In genomic region chr13:40126301-40127085, GRCh38 we compare ENCODE assay signal across 18 cellular contexts.
A peak's percentile ranks its signal among the peaks of the same experiment; 100 is the strongest.
DNase-seq lines count a peak whose midpoint lies in the region; ATAC-seq and TF ChIP-seq lines count a peak whose summit lies in the region.
"Had no signal": no experiment of that assay in that cellular context is flagged by ENCODE, and none has a peak within 500 bp of the region (broad histone marks: within the 10 kb centered on the region; RNA-seq: fewer than 3 reads in every experiment).

No MANE protein-coding gene starts in this region.

- H3K27me3 Mint-ChIP-seq in CD4-positive, CD25-positive, alpha-beta regulatory T cell: no peaks in the 10 kb centered on the region
- peaks cover 4% of the 10 kb centered on the region for H3K27me3 Mint-ChIP-seq in HFFc6 (ENCODE audit: insufficient read depth)
- H3K27me3 Mint-ChIP-seq: activated naive CD8-positive, alpha-beta T cell treated with anti-CD3 and anti-CD28 coated beads, Interleukin-2, amount 50 U/mL, for 24 hours had no signal

- H3K9me3 Mint-ChIP-seq in CD4-positive, CD25-positive, alpha-beta regulatory T cell: peaks cover 0 to 3% (median 2%) of the 10 kb centered on the region in 7 donors
- H3K9me3 Mint-ChIP-seq in HFFc6: 0 out of 2 replicates have a peak, but pooled peaks cover 17% of the 10 kb centered on the region

- peak overlapping the region; percentile 61 for H3K9ac ChIP-seq in Karpas-422 (ENCODE audit: low read length)

- peak; percentile 32 to 48 for ATAC-seq in CD4-positive, CD25-positive, alpha-beta regulatory T cell (ENCODE audit: low read depth in 2 of 2)
- peak; percentile 60 for ATAC-seq in GM18868 (IDR thresholded peaks at IDR 0.05; ENCODE audit: unreplicated experiment)
- no peak for ATAC-seq in GM19452 (IDR thresholded peaks at IDR 0.05; ENCODE audit: unreplicated experiment)
- ATAC-seq: activated CD8-positive, alpha-beta T cell treated with anti-CD3 and anti-CD28 coated beads, Interleukin-2, amount 10 ng/mL, durations not matched to agents 7 days and 5 days; activated naive CD8-positive, alpha-beta T cell treated with anti-CD3 and anti-CD28 coated beads, Interleukin-2, amount 50 U/mL, for 24 hours; Panc1 had no signal

- H3K4me3 ChIP-seq in CD4-positive, CD25-positive, alpha-beta regulatory T cell (ENCODE audit: low read depth, low read length): no peak overlapping the region
- peak overlapping the region; percentile 46; the same call in 1 of the 2 replicates for H3K4me3 ChIP-seq in Karpas-422 (ENCODE audit: low read length)
- H3K4me3 ChIP-seq: breast epithelium, esophagus muscularis mucosa, sigmoid colon, SK-N-MC had no signal

- peak in 1 of 3 donors; percentile 70 for DNase-seq in CD4-positive, CD25-positive, alpha-beta regulatory T cell
- peak; percentile 97 for DNase-seq in Karpas-422
- no peak for DNase-seq in epithelial cell of prostate (ENCODE audit: low read depth, low spot score)
- no peak for DNase-seq in NCI-H82 (lab: John Stamatoyannopoulos, UW)
- DNase-seq in hepatic stellate cell (ENCODE audit: low spot score): no peak
- DNase-seq in HFFc6: no peak
- DNase-seq: activated CD8-positive, alpha-beta T cell treated with anti-CD3 and anti-CD28 coated beads, Interleukin-2, amount 10 ng/mL, durations not matched to agents 7 days and 5 days; activated naive CD8-positive, alpha-beta T cell treated with anti-CD3 and anti-CD28 coated beads, Interleukin-2, amount 50 U/mL, for 24 hours; NCI-H1930; NCI-H69; sigmoid colon; stimulated activated CD4-positive, alpha-beta T cell treated with anti-CD3 and anti-CD28 coated beads, Interleukin-2, amount 100 ng/mL, for 24 hours had no signal

- peak overlapping the region; percentile 70 for H3K4me2 ChIP-seq in Karpas-422 (ENCODE audit: low read depth, low read length, poor library complexity, severe bottlenecking)

- peak overlapping the region in 2 of 4 donors; percentile 3 to 81 for H3K4me3 Mint-ChIP-seq in CD4-positive, CD25-positive, alpha-beta regulatory T cell
- no peak overlapping the region for H3K4me3 Mint-ChIP-seq in HFFc6
- H3K4me3 Mint-ChIP-seq: activated CD8-positive, alpha-beta T cell treated with anti-CD3 and anti-CD28 coated beads, Interleukin-2, amount 10 ng/mL, durations not matched to agents 7 days and 5 days; activated naive CD8-positive, alpha-beta T cell treated with anti-CD3 and anti-CD28 coated beads, Interleukin-2, amount 50 U/mL, for 24 hours had no signal

- peaks cover 11 to 46% (median 30%) of the 10 kb centered on the region in 4 donors for H3K4me1 Mint-ChIP-seq in CD4-positive, CD25-positive, alpha-beta regulatory T cell
- no peaks in the 10 kb centered on the region for H3K4me1 Mint-ChIP-seq in HFFc6 (ENCODE audit: low read depth)

- TF ChIP-seq CTCF in HFFc6 (IDR thresholded peaks at IDR 0.05): no peak

- peaks cover 0 to 2% of the 10 kb centered on the region in 2 experiments for H3K9me3 ChIP-seq in CD4-positive, CD25-positive, alpha-beta regulatory T cell (ENCODE audit: control insufficient read depth in 2 of 2, low read length in 2 of 2)
- H3K9me3 ChIP-seq in Karpas-422 (ENCODE audit: low read length): no peaks in the 10 kb centered on the region; the same call in 1 of the 2 replicates
- H3K9me3 ChIP-seq: breast epithelium, esophagus muscularis mucosa, sigmoid colon had no signal

- H3K27ac Mint-ChIP-seq in CD4-positive, CD25-positive, alpha-beta regulatory T cell: peak overlapping the region in 2 of 3 donors; percentile 62 to 69
- no peak overlapping the region for H3K27ac Mint-ChIP-seq in HFFc6
- H3K27ac Mint-ChIP-seq: activated CD8-positive, alpha-beta T cell treated with anti-CD3 and anti-CD28 coated beads, Interleukin-2, amount 10 ng/mL, durations not matched to agents 7 days and 5 days; activated naive CD8-positive, alpha-beta T cell treated with anti-CD3 and anti-CD28 coated beads, Interleukin-2, amount 50 U/mL, for 24 hours had no signal

- no peak overlapping the region for H2AFZ ChIP-seq in Karpas-422 (ENCODE audit: low read length)

- H3K36me3 Mint-ChIP-seq in CD4-positive, CD25-positive, alpha-beta regulatory T cell: no peaks in the 10 kb centered on the region
- H3K36me3 Mint-ChIP-seq in HFFc6 (ENCODE audit: low read depth): no peaks in the 10 kb centered on the region

- H3K79me2 ChIP-seq in Karpas-422 (ENCODE audit: low read length): no peaks in the 10 kb centered on the region

- no peaks in the 10 kb centered on the region for H3K36me3 ChIP-seq in CD4-positive, CD25-positive, alpha-beta regulatory T cell (ENCODE audit: control insufficient read depth, insufficient read depth, low read length)
- no peaks in the 10 kb centered on the region for H3K36me3 ChIP-seq in Karpas-422 (ENCODE audit: insufficient read depth, low read length)
- H3K36me3 ChIP-seq: breast epithelium, esophagus muscularis mucosa, sigmoid colon had no signal

- no peaks in the 10 kb centered on the region for H3K9me2 ChIP-seq in Karpas-422 (replicated peaks; ENCODE audit: insufficient read depth, low read length)

- H3K27me3 ChIP-seq in CD4-positive, CD25-positive, alpha-beta regulatory T cell (ENCODE audit: control insufficient read depth, insufficient read depth, low read length): no peaks in the 10 kb centered on the region
- no peaks in the 10 kb centered on the region for H3K27me3 ChIP-seq in Karpas-422 (ENCODE audit: low read length)
- H3K27me3 ChIP-seq: breast epithelium, esophagus muscularis mucosa, sigmoid colon had no signal

- H4K20me1 ChIP-seq in Karpas-422 (ENCODE audit: insufficient read depth, low read depth, low read length): no peaks in the 10 kb centered on the region

- H3K4me1 ChIP-seq in CD4-positive, CD25-positive, alpha-beta regulatory T cell (ENCODE audit: control insufficient read depth, insufficient read depth, low read length, poor library complexity, severe bottlenecking): peaks cover 24% of the 10 kb centered on the region
- H3K4me1 ChIP-seq in Karpas-422 (ENCODE audit: low read length): peaks cover 79% of the 10 kb centered on the region
- H3K4me1 ChIP-seq: breast epithelium, sigmoid colon had no signal

- H3K27ac ChIP-seq in CD4-positive, CD25-positive, alpha-beta regulatory T cell (ENCODE audit: insufficient read depth, low read length, poor library complexity, severe bottlenecking): no peak overlapping the region
- peak overlapping the region; percentile 100 for H3K27ac ChIP-seq in Karpas-422 (ENCODE audit: low read length)
- H3K27ac ChIP-seq in epithelial cell of prostate: peak overlapping the region; percentile 27
- H3K27ac ChIP-seq: breast epithelium, esophagus muscularis mucosa, sigmoid colon, SK-N-MC had no signal
